Comparison of ENCODE assay signal across 1 cellular context in the genomic region with DNA sequence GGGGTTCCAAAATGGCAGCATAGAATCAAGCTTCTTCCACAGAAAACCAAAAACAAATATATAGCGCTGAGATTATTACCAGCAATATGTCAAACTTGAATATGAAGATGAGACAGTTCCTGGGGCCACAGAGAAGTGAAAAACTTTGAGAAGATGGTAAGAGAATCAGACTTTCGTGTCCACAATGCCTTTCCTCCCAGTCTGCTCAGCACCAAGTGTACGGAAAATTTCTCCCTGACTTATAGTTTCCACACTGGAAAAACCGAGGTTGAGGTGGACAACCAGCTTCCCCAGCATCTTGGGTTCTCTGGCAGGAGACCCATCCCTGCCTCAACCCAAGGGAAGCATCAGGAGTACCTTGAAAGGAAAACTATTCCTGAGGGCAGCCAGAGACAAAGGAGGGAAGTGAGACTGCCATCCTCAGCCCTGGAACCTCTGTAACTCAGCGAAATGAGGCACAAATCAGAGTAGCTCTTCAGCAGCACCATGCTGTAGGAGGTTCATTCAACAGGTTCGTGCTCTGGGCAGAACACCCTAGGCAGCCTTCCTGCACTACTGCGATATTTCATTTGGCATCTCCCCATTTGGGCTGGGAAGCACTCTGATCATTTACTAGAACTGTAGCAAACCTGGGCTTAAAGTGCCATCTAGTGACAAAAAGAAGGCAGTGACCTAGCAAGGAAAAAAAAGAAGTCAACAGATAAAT.
TF ChIP-seq lines count a peak whose summit lies in the region.

No MANE protein-coding gene starts in this region.

TF ChIP-seq in HepG2, 621 proteins besides CTCF, POLR2A, EP300 and RAD21 (continued from another document):
- TF ChIP-seq, protein P1, sequence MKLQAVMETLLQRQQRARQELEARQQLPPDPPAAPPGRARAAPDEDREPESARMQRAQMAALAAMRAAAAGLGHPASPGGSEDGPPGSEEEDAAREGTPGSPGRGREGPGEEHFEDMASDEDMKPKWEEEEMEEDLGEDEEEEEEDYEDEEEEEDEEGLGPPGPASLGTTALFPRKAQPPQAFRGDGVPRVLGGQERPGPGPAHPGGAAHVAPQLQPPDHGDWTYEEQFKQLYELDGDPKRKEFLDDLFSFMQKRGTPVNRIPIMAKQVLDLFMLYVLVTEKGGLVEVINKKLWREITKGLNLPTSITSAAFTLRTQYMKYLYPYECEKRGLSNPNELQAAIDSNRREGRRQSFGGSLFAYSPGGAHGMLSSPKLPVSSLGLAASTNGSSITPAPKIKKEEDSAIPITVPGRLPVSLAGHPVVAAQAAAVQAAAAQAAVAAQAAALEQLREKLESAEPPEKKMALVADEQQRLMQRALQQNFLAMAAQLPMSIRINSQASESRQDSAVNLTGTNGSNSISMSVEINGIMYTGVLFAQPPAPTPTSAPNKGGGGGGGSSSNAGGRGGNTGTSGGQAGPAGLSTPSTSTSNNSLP (IDR thresholded peaks at IDR 0.05; ENCODE audit: low read depth, low read length): peak; percentile 35; the same call in 1 of the 2 replicates
- no peak for TF ChIP-seq ZFP41 (CRISPR knock-in tag; IDR thresholded peaks at IDR 0.05; ENCODE audit: borderline replicate concordance)
- 0 out of 2 replicates have a peak, but pooled peaks have one; percentile 21 for TF ChIP-seq KDM2A (CRISPR knock-in tag; IDR thresholded peaks at IDR 0.05; ENCODE audit: borderline replicate concordance, low read depth)
- no peak for TF ChIP-seq POGZ (CRISPR knock-in tag; IDR thresholded peaks at IDR 0.05)
- TF ChIP-seq RBFOX2 (IDR thresholded peaks at IDR 0.05; ENCODE audit: low read depth, low read length): no peak
- no peak for TF ChIP-seq NONO (IDR thresholded peaks at IDR 0.05)
- no peak for TF ChIP-seq NONO (CRISPR knock-in tag; conservative IDR thresholded peaks at IDR 0.05)
- TF ChIP-seq ZNF17 (CRISPR knock-in tag; IDR thresholded peaks at IDR 0.05): no peak
- TF ChIP-seq SMC3 (IDR thresholded peaks at IDR 0.05; ENCODE audit: low read length): peak; percentile 87
- TF ChIP-seq, protein P2, sequence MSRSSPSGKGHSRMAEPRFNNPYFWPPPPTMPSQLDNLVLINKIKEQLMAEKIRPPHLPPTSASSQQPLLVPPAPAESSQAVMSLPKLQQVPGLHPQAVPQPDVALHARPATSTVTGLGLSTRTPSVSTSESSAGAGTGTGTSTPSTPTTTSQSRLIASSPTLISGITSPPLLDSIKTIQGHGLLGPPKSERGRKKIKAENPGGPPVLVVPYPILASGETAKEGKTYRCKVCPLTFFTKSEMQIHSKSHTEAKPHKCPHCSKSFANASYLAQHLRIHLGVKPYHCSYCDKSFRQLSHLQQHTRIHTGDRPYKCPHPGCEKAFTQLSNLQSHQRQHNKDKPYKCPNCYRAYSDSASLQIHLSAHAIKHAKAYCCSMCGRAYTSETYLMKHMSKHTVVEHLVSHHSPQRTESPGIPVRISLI (CRISPR knock-in tag; IDR thresholded peaks at IDR 0.05; ENCODE audit: borderline replicate concordance): 0 out of 2 replicates have a peak, but pooled peaks have one; percentile 27
- no peak for TF ChIP-seq ZNF138 (CRISPR knock-in tag; IDR thresholded peaks at IDR 0.05; ENCODE audit: low read depth)
- peak; percentile 54; the same call in 1 of the 2 replicates for TF ChIP-seq ZNF225 (CRISPR knock-in tag; IDR thresholded peaks at IDR 0.05)
- no peak for TF ChIP-seq ZNF326 (CRISPR knock-in tag; IDR thresholded peaks at IDR 0.05; ENCODE audit: borderline replicate concordance)
